Comparison of ENCODE assay signal across 8 cellular contexts in the genomic region with DNA sequence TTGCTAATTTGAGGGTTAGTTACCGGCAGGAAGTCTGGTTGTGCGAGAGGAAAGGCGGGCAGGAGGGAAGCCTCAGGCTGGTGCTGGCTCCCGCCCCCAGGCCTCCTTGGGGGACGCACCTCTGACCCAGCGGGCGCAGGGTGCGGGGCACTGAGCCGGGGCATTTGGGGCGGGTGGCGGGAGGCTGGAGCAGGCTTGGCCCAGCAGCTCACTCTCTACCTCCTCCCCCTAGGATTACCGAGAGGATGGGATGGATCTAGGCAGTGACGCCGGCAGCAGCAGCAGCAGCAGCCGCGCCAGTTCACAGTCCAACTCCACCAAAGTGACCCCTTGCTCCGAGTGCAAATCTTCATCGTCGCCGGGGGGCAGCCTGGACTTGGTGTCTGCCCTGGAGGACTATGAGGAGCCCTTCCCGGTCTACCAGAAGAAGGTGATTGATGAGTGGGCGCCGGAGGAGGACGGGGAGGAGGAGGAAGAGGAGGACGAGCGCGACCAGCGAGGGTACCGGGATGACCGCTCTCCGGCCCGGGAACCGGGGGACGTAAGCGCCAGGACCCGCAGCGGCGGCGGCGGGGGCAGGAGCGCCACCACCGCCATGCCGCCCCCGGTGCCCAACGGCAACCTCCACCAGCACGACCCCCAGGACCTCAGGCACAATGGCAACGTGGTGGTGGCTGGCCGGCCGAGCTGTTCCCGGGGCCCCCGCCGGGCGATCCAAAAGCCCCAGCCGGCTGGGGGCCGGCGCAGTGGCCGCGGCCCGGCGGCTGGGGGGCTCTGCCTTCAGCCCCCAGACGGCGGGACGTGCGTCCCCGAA.
DNase-seq lines count a peak whose midpoint lies in the region; ATAC-seq and TF ChIP-seq lines count a peak whose summit lies in the region.

No MANE protein-coding gene starts in this region.

- DNase-seq in DMS 273 (lab: John Stamatoyannopoulos, UW; ENCODE audit: unreplicated experiment) (peak; percentile 71), NCI-H526 treated with DMSO at 0.1 percent for 48 hours (lab: John Stamatoyannopoulos, UW) (peak; percentile 63), body of pancreas (peak; percentile 15 to 30 (median 18)), hypothalamus (lab: John Stamatoyannopoulos, UW) (peak in 36 of 51 donors; percentile 16 to 79 (median 52)), renal cortical epithelial cell (ENCODE audit: low read depth) (peak; percentile 72)

- peak; percentile 18 for ATAC-seq in GM21576 (IDR thresholded peaks at IDR 0.05; ENCODE audit: unreplicated experiment)
- peak; percentile 36 for ATAC-seq in body of pancreas
- ATAC-seq in activated CD4-positive, CD25-positive, alpha-beta regulatory T cell treated with anti-CD3 and anti-CD28 coated beads, Interleukin-2, amount 50 U/mL, for 24 hours = no peak
- ATAC-seq in GM19328 (IDR thresholded peaks at IDR 0.05; ENCODE audit: unreplicated experiment) = no peak

- H3K4me1 ChIP-seq in body of pancreas = peaks cover 24% of the 10 kb centered on the region

- WGBS in body of pancreas, 2 donors = 0 to 1% methylated on average over 3 to 55 of the region's 65 CpGs

- no peaks in the 10 kb centered on the region for H3K9me3 ChIP-seq in body of pancreas

- H3K27me3 ChIP-seq in body of pancreas = peaks cover 0 to 6% of the 10 kb centered on the region in 2 donors

- H3K27ac ChIP-seq in body of pancreas = peak overlapping the region; percentile 4 to 72 (median 58)

- intact Hi-C loops in body of pancreas (cut with DNase I) = no loop called here

- peak in 1 of 3 donors; percentile 31 for TF ChIP-seq POLR2A in body of pancreas (IDR thresholded peaks at IDR 0.05)

- no peak for TF ChIP-seq CTCF in body of pancreas (IDR thresholded peaks at IDR 0.05)

- H3K4me3 ChIP-seq in body of pancreas = peak overlapping the region in 1 of 2 donors; percentile 65

- no peaks in the 10 kb centered on the region for H3K36me3 ChIP-seq in body of pancreas (replicated peaks in 1 of 2; ENCODE audit: insufficient read depth in 1 of 2, low read depth in 2 of 2)

Comparison
In these comparisons a context has a peak if more than half of its experiments do, and no peak if none do; other contexts are left out.
1. DNase-seq: peak in every context shown above with its lines; median percentile 72 in renal cortical epithelial cell; 71 in DMS 273; 63 in NCI-H526 treated with DMSO at 0.1 percent for 48 hours; 52 in hypothalamus; 18 in body of pancreas.
2. ATAC-seq: peak in GM21576 (single experiment) and body of pancreas (single experiment); none in activated CD4-positive, CD25-positive, alpha-beta regulatory T cell treated with anti-CD3 and anti-CD28 coated beads, Interleukin-2, amount 50 U/mL, for 24 hours (0 of 2) and GM19328 (single experiment).